In genomic region chr2:215861607-215862033, GRCh38 we compare ENCODE assay signal across 25 cellular contexts.
"Had no signal": no experiment of that assay in that cellular context is flagged by ENCODE, and none has a peak within 500 bp of the region (broad histone marks: within the 10 kb centered on the region; RNA-seq: fewer than 3 reads in every experiment).

No MANE protein-coding gene starts in this region.

- H3K4me1 ChIP-seq: ascending aorta had no signal

- H3K9me3 ChIP-seq: ascending aorta, SK-N-SH had no signal

- H3K9ac ChIP-seq: SK-N-SH had no signal

- H3K4me3 Mint-ChIP-seq: activated B cell treated with CpG ODN at 0.5 μM for 24 hours; activated CD4-positive, alpha-beta T cell treated with anti-CD3 and anti-CD28 coated beads, Interleukin-2, amount 10 ng/mL, durations not matched to agents 24 days and 14 days; activated naive CD8-positive, alpha-beta T cell treated with anti-CD3 and anti-CD28 coated beads, Interleukin-2, amount 50 U/mL, for 24 hours; activated T-cell treated with anti-CD3 and anti-CD28 coated beads, Interleukin-2, amount 50 U/mL, for 4 hours; brain; T-helper 1 cell treated with Interleukin-12 subunit alpha and Interleukin-12 subunit beta and Interleukin-4 antibody, amounts not matched to agents 30 μg/mL and 1 μg/mL, for 36 hours had no signal

- H3K27ac Mint-ChIP-seq: activated B cell treated with CpG ODN at 0.5 μM for 24 hours; activated CD4-positive, alpha-beta T cell treated with anti-CD3 and anti-CD28 coated beads, Interleukin-2, amount 10 ng/mL, durations not matched to agents 24 days and 14 days; activated naive CD4-positive, alpha-beta T cell treated with anti-CD3 and anti-CD28 coated beads, Interleukin-2, amount 50 U/mL, for 72 hours; activated naive CD8-positive, alpha-beta T cell treated with anti-CD3 and anti-CD28 coated beads, Interleukin-2, amount 50 U/mL, for 24 hours; T-helper 1 cell treated with Interleukin-12 subunit alpha and Interleukin-12 subunit beta and Interleukin-4 antibody, amounts not matched to agents 30 μg/mL and 1 μg/mL, for 36 hours had no signal

- H3K27me3 Mint-ChIP-seq: activated CD4-positive, alpha-beta T cell treated with anti-CD3 and anti-CD28 coated beads, Interleukin-2, amount 10 ng/mL, durations not matched to agents 24 days and 14 days; activated naive CD8-positive, alpha-beta T cell treated with anti-CD3 and anti-CD28 coated beads, Interleukin-2, amount 50 U/mL, for 24 hours; brain had no signal

- H3K4me3 ChIP-seq: ascending aorta, cardiac muscle cell had no signal

- H3K27me3 ChIP-seq: ascending aorta, cardiac muscle cell had no signal

- DNase-seq: activated B cell treated with CpG ODN at 0.5 μM for 24 hours; activated CD4-positive, alpha-beta T cell treated with anti-CD3 and anti-CD28 coated beads for 1 hour; activated CD4-positive, alpha-beta T cell treated with anti-CD3 and anti-CD28 coated beads, Interleukin-2, amount 10 ng/mL, durations not matched to agents 24 days and 14 days; activated CD4-positive, alpha-beta T cell treated with anti-CD3 and anti-CD28 coated beads, Interleukin-2, amount 50 U/mL, for 48 hours; activated CD8-positive, alpha-beta memory T cell treated with anti-CD3 and anti-CD28 coated beads for 24 hours; activated effector memory CD4-positive, alpha-beta T cell treated with anti-CD3 and anti-CD28 coated beads, Interleukin-2, amount 50 U/mL, for 16 hours; activated naive CD4-positive, alpha-beta T cell treated with Interleukin-2 at 50 U/mL for 16 hours; activated naive CD8-positive, alpha-beta T cell treated with anti-CD3 and anti-CD28 coated beads, Interleukin-2, amount 50 U/mL, for 24 hours; activated T-cell treated with anti-CD3 and anti-CD28 coated beads, Interleukin-2, amount 50 U/mL, for 4 hours; amniotic stem cell; KG1; NCI-H1048; NCI-H146; NCI-H187 treated with DMSO at 0.1 percent for 48 hours; NCI-H2081 treated with DMSO at 0.1 percent for 48 hours; NCI-H524; NCI-H748 treated with DMSO at 0.1 percent for 48 hours; SK-N-SH; SW 1271; T-helper 9 cell had no signal

- H3K9me3 Mint-ChIP-seq: activated B cell treated with CpG ODN at 0.5 μM for 24 hours; activated CD4-positive, alpha-beta T cell treated with anti-CD3 and anti-CD28 coated beads, Interleukin-2, amount 10 ng/mL, durations not matched to agents 24 days and 14 days; activated naive CD4-positive, alpha-beta T cell treated with anti-CD3 and anti-CD28 coated beads, Interleukin-2, amount 50 U/mL, for 72 hours; activated naive CD8-positive, alpha-beta T cell treated with anti-CD3 and anti-CD28 coated beads, Interleukin-2, amount 50 U/mL, for 24 hours; activated T-cell treated with anti-CD3 and anti-CD28 coated beads, Interleukin-2, amount 50 U/mL, for 4 hours; brain; T-helper 1 cell treated with Interleukin-12 subunit alpha and Interleukin-12 subunit beta and Interleukin-4 antibody, amounts not matched to agents 30 μg/mL and 1 μg/mL, for 36 hours had no signal

- H3K36me3 Mint-ChIP-seq: activated naive CD4-positive, alpha-beta T cell treated with anti-CD3 and anti-CD28 coated beads, Interleukin-2, amount 50 U/mL, for 72 hours; brain had no signal

- H3K27ac ChIP-seq: ascending aorta, cardiac muscle cell had no signal

- H3K36me3 ChIP-seq: ascending aorta, cardiac muscle cell had no signal

- H3K4me1 Mint-ChIP-seq: activated B cell treated with CpG ODN at 0.5 μM for 24 hours; activated CD4-positive, alpha-beta T cell treated with anti-CD3 and anti-CD28 coated beads, Interleukin-2, amount 10 ng/mL, durations not matched to agents 24 days and 14 days; activated naive CD8-positive, alpha-beta T cell treated with anti-CD3 and anti-CD28 coated beads, Interleukin-2, amount 50 U/mL, for 24 hours had no signal

- ATAC-seq: activated naive CD4-positive, alpha-beta T cell treated with anti-CD3 and anti-CD28 coated beads, Interleukin-2, amount 50 U/mL, for 72 hours; activated naive CD8-positive, alpha-beta T cell treated with anti-CD3 and anti-CD28 coated beads, Interleukin-2, amount 50 U/mL, for 24 hours; activated T-cell treated with anti-CD3 and anti-CD28 coated beads, Interleukin-2, amount 50 U/mL, for 4 hours had no signal

- H3K4me2 ChIP-seq: SK-N-SH had no signal
